ENCODE assay signal across 16 cellular contexts in the genomic region with DNA sequence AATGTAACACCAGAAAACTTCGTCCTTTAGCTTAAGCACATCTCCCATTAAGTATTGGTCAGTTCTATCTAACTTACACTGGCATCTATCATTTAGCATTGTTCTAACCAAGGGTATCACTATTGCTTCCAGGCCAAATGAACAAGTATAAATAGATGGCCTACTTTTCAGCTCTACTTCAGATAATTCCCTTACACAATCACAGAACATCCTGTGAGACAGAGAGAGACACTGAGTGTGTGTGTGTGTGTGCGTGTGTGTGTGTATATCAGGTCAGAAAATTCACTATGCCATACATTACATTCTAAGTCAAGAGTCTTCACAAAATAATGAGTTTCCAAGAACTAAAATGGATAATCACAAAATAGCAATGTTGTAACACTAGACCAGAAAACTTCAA. TPM values are rescaled to one million over a fixed set of nuclear protein-coding genes. Genes with fewer than 3 reads are reported as not detected.
DNase-seq lines count a peak whose midpoint lies in the region; ATAC-seq and TF ChIP-seq lines count a peak whose summit lies in the region.
"Had no signal": no experiment of that assay in that cellular context is flagged by ENCODE, and none has a peak within 500 bp of the region (broad histone marks: within the 10 kb centered on the region; RNA-seq: fewer than 3 reads in every experiment).

No MANE protein-coding gene starts in this region.

- H3K27me3 Mint-ChIP-seq in stimulated activated naive CD8-positive, alpha-beta T cell treated with anti-CD3 and anti-CD28 coated beads, Interleukin-15, Interleukin-2, amounts not matched to agents 100 ng/mL and 50 ng/mL, for 24 hours: no peaks in the 10 kb centered on the region
- no peaks in the 10 kb centered on the region for H3K27me3 Mint-ChIP-seq in stimulated activated naive CD8-positive, alpha-beta T cell treated with anti-CD3 and anti-CD28 coated beads, Interleukin-15, amount 100 ng/mL, for 72 hours
- no peaks in the 10 kb centered on the region for H3K27me3 Mint-ChIP-seq in activated T-helper 17 cell treated with anti-CD3 and anti-CD28 coated beads, Interleukin-2, amount 50 U/mL, for 72 hours
- H3K27me3 Mint-ChIP-seq: activated B cell treated with CpG ODN at 0.5 μM for 24 hours had no signal

- intact Hi-C loops in Right ventricle myocardium superior (cut with DNase I): no loop called here
- intact Hi-C loops in left lung (cut with DNase I): no loop called here

- peaks cover 17% of the 10 kb centered on the region for H3K36me3 Mint-ChIP-seq in stimulated activated naive CD8-positive, alpha-beta T cell treated with anti-CD3 and anti-CD28 coated beads, Interleukin-15, Interleukin-2, amounts not matched to agents 100 ng/mL and 50 ng/mL, for 24 hours (ENCODE audit: low read depth)
- H3K36me3 Mint-ChIP-seq in activated T-helper 17 cell treated with anti-CD3 and anti-CD28 coated beads, Interleukin-2, amount 50 U/mL, for 72 hours (ENCODE audit: low read depth): peaks cover 6% of the 10 kb centered on the region

- ATAC-seq in stimulated activated naive CD8-positive, alpha-beta T cell treated with anti-CD3 and anti-CD28 coated beads, Interleukin-15, amount 100 ng/mL, for 72 hours: no peak
- no peak for ATAC-seq in activated T-helper 17 cell treated with anti-CD3 and anti-CD28 coated beads, Interleukin-2, amount 50 U/mL, for 72 hours (replicated peaks)
- ATAC-seq in Right ventricle myocardium superior (ENCODE audit: poor library complexity) (peak; percentile 90), GM19455 (IDR thresholded peaks at IDR 0.05; ENCODE audit: unreplicated experiment) (no peak), HG03378 (IDR thresholded peaks at IDR 0.05; ENCODE audit: unreplicated experiment) (no peak), left lung (no peak)
- ATAC-seq: lower lobe of right lung had no signal

- no peak overlapping the region for H3K4me3 ChIP-seq in left lung
- H3K4me3 ChIP-seq: coronary artery, K562, lower lobe of right lung, sigmoid colon, vagina had no signal

- no peak overlapping the region for H3K4me3 Mint-ChIP-seq in stimulated activated naive CD8-positive, alpha-beta T cell treated with anti-CD3 and anti-CD28 coated beads, Interleukin-15, Interleukin-2, amounts not matched to agents 100 ng/mL and 50 ng/mL, for 24 hours
- no peak overlapping the region for H3K4me3 Mint-ChIP-seq in stimulated activated naive CD8-positive, alpha-beta T cell treated with anti-CD3 and anti-CD28 coated beads, Interleukin-15, amount 100 ng/mL, for 72 hours
- H3K4me3 Mint-ChIP-seq in activated T-helper 17 cell treated with anti-CD3 and anti-CD28 coated beads, Interleukin-2, amount 50 U/mL, for 72 hours: peak overlapping the region; percentile 26
- H3K4me3 Mint-ChIP-seq: activated B cell treated with CpG ODN at 0.5 μM for 24 hours had no signal

- no peaks in the 10 kb centered on the region for H3K27me3 ChIP-seq in left lung
- H3K27me3 ChIP-seq: sigmoid colon, vagina had no signal

- no peaks in the 10 kb centered on the region for H3K9me3 Mint-ChIP-seq in stimulated activated naive CD8-positive, alpha-beta T cell treated with anti-CD3 and anti-CD28 coated beads, Interleukin-15, Interleukin-2, amounts not matched to agents 100 ng/mL and 50 ng/mL, for 24 hours
- no peaks in the 10 kb centered on the region for H3K9me3 Mint-ChIP-seq in stimulated activated naive CD8-positive, alpha-beta T cell treated with anti-CD3 and anti-CD28 coated beads, Interleukin-15, amount 100 ng/mL, for 72 hours
- H3K9me3 Mint-ChIP-seq in activated T-helper 17 cell treated with anti-CD3 and anti-CD28 coated beads, Interleukin-2, amount 50 U/mL, for 72 hours: no peaks in the 10 kb centered on the region
- H3K9me3 Mint-ChIP-seq: activated B cell treated with CpG ODN at 0.5 μM for 24 hours had no signal

- no peaks in the 10 kb centered on the region for H3K4me1 ChIP-seq in left lung
- H3K4me1 ChIP-seq: lower lobe of right lung had no signal

- H3K36me3 ChIP-seq in left lung: no peaks in the 10 kb centered on the region
- H3K36me3 ChIP-seq: lower lobe of right lung, sigmoid colon, vagina had no signal

- peak overlapping the region; percentile 80 for H3K27ac Mint-ChIP-seq in stimulated activated naive CD8-positive, alpha-beta T cell treated with anti-CD3 and anti-CD28 coated beads, Interleukin-15, Interleukin-2, amounts not matched to agents 100 ng/mL and 50 ng/mL, for 24 hours
- H3K27ac Mint-ChIP-seq in stimulated activated naive CD8-positive, alpha-beta T cell treated with anti-CD3 and anti-CD28 coated beads, Interleukin-15, amount 100 ng/mL, for 72 hours: peak overlapping the region in 1 of 2 donors; percentile 22
- H3K27ac Mint-ChIP-seq in activated T-helper 17 cell treated with anti-CD3 and anti-CD28 coated beads, Interleukin-2, amount 50 U/mL, for 72 hours: peak overlapping the region; percentile 70
- H3K27ac Mint-ChIP-seq: activated B cell treated with CpG ODN at 0.5 μM for 24 hours had no signal

- no peaks in the 10 kb centered on the region for H3K9me3 ChIP-seq in left lung
- H3K9me3 ChIP-seq: lower lobe of right lung, sigmoid colon, vagina had no signal

- TF ChIP-seq CTCF in left lung (IDR thresholded peaks at IDR 0.05): no peak

- H3K4me1 Mint-ChIP-seq in stimulated activated naive CD8-positive, alpha-beta T cell treated with anti-CD3 and anti-CD28 coated beads, Interleukin-15, Interleukin-2, amounts not matched to agents 100 ng/mL and 50 ng/mL, for 24 hours (ENCODE audit: low read depth): peaks cover 60% of the 10 kb centered on the region
- H3K4me1 Mint-ChIP-seq in stimulated activated naive CD8-positive, alpha-beta T cell treated with anti-CD3 and anti-CD28 coated beads, Interleukin-15, amount 100 ng/mL, for 72 hours: peaks cover 73% of the 10 kb centered on the region
- H3K4me1 Mint-ChIP-seq in activated T-helper 17 cell treated with anti-CD3 and anti-CD28 coated beads, Interleukin-2, amount 50 U/mL, for 72 hours: peaks cover 20% of the 10 kb centered on the region

- H3K27ac ChIP-seq in left lung: no peak overlapping the region
- H3K27ac ChIP-seq: coronary artery, lower lobe of right lung, sigmoid colon, vagina had no signal

- DNase-seq in stimulated activated naive CD8-positive, alpha-beta T cell treated with anti-CD3 and anti-CD28 coated beads, Interleukin-15, amount 100 ng/mL, for 72 hours: no peak
- DNase-seq in Right ventricle myocardium superior (no peak), retina (no peak), left lung (no peak)
- DNase-seq: activated B cell treated with CpG ODN at 0.5 μM for 24 hours; activated effector memory CD4-positive, alpha-beta T cell treated with Interleukin-2 at 50 U/mL for 16 hours; lower lobe of right lung; NCI-H2029 treated with DMSO at 0.1 percent for 48 hours; sigmoid colon had no signal

RNA-seq across cellular contexts. Expression of a gene that starts 39.1 kb away (rescaled TPM):
- 10 to 100 TPM; 25.8 to 56.7 TPM for total RNA-seq in activated T-helper 17 cell treated with anti-CD3 and anti-CD28 coated beads, Interleukin-2, amount 50 U/mL, for 72 hours
- total RNA-seq in Right ventricle myocardium superior (47.8 TPM), left lung (10 to 100 TPM; 26.7 to 27.9 TPM)
